Comparison of ENCODE assay signal across 16 cellular contexts in the genomic region with DNA sequence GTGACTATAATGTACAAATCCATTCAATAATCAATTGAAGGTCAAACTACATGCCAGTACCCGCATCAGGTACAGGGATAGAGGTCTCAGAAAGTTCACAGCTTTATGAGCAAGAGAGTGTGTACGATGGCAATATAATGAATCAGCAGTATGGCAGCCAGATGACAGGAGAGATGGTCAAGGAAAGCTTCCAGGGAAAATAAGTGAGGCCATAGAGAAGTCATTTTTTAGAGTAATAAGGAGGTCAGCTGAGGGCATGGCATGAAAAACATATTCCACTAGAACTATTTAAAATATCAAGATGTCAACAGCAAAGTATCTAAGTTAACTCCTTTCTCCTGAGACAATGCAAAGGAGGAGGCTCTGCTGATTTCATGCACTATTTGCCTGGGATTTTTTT.
DNase-seq lines count a peak whose midpoint lies in the region; TF ChIP-seq lines count a peak whose summit lies in the region.
"Had no signal": no experiment of that assay in that cellular context is flagged by ENCODE, and none has a peak within 500 bp of the region (broad histone marks: within the 10 kb centered on the region; RNA-seq: fewer than 3 reads in every experiment).

No MANE protein-coding gene starts in this region.

- no peaks in the 10 kb centered on the region for H3K9me3 Mint-ChIP-seq in HFFc6
- H3K9me3 Mint-ChIP-seq: activated naive CD4-positive, alpha-beta T cell treated with anti-CD3 and anti-CD28 coated beads, Interleukin-2, amount 50 U/mL, for 72 hours; stimulated activated naive CD8-positive, alpha-beta T cell treated with anti-CD3 and anti-CD28 coated beads, Interleukin-15, Interleukin-2, amounts not matched to agents 100 ng/mL and 50 ng/mL, for 24 hours; T-helper 2 cell treated with Interferon-gamma antibody and Interleukin-4, amounts not matched to agents 5 μg/mL and 100 μg/mL, for 36 hours had no signal

- peak overlapping the region; percentile 1; the same call in 1 of the 2 replicates for H3K4me3 Mint-ChIP-seq in HFFc6
- H3K4me3 Mint-ChIP-seq: CD4-positive, alpha-beta memory T cell; stimulated activated naive CD8-positive, alpha-beta T cell treated with anti-CD3 and anti-CD28 coated beads, Interleukin-15, Interleukin-2, amounts not matched to agents 100 ng/mL and 50 ng/mL, for 24 hours; T-helper 2 cell treated with Interferon-gamma antibody and Interleukin-4, amounts not matched to agents 5 μg/mL and 100 μg/mL, for 36 hours had no signal

- H3K4me3 ChIP-seq in foreskin fibroblast (ENCODE audit: low read depth in 1 of 2, low read length in 2 of 2) (no peak overlapping the region), tibial artery (no peak overlapping the region), suprapubic skin (no peak overlapping the region)
- H3K4me3 ChIP-seq: heart right ventricle, spleen had no signal

- no peaks in the 10 kb centered on the region for H3K27me3 ChIP-seq in tibial artery
- no peaks in the 10 kb centered on the region for H3K27me3 ChIP-seq in suprapubic skin
- H3K27me3 ChIP-seq: heart right ventricle, spleen had no signal

- DNase-seq in HFFc6, result peak; percentile 70
- peak; percentile 70 for DNase-seq in amniotic epithelial cell (ENCODE audit: low read depth)
- peak; percentile 75 to 88 for DNase-seq in foreskin fibroblast
- no peak for DNase-seq in tibial artery
- no peak for DNase-seq in activated CD8-positive, alpha-beta memory T cell treated with anti-CD3 and anti-CD28 coated beads for 24 hours
- no peak for DNase-seq in SKM-1 (lab: John Stamatoyannopoulos, UW; ENCODE audit: unreplicated experiment)
- no peak for DNase-seq in suprapubic skin (ENCODE audit: low spot score in 2 of 2)
- DNase-seq: activated CD4-positive, alpha-beta T cell treated with anti-CD3 and anti-CD28 coated beads for 48 hours; CD4-positive, alpha-beta memory T cell; heart right ventricle; left cardiac atrium; spleen had no signal

- H3K27ac ChIP-seq in tibial artery (peak overlapping the region; percentile 23 to 77), suprapubic skin (no peak overlapping the region)
- H3K27ac ChIP-seq: parathyroid adenoma, spleen had no signal

- no peaks in the 10 kb centered on the region for H3K36me3 ChIP-seq in tibial artery
- H3K36me3 ChIP-seq in suprapubic skin, result no peaks in the 10 kb centered on the region
- H3K36me3 ChIP-seq: heart right ventricle, spleen had no signal

- 63% methylated on average over 2 of the region's 2 CpGs for WGBS in suprapubic skin

- H3K27me3 Mint-ChIP-seq in HFFc6 (ENCODE audit: insufficient read depth), result peaks cover 5% of the 10 kb centered on the region
- H3K27me3 Mint-ChIP-seq: stimulated activated naive CD8-positive, alpha-beta T cell treated with anti-CD3 and anti-CD28 coated beads, Interleukin-15, Interleukin-2, amounts not matched to agents 100 ng/mL and 50 ng/mL, for 24 hours had no signal

- TF ChIP-seq EP300 in suprapubic skin (IDR thresholded peaks at IDR 0.05), result no peak

- H3K27ac Mint-ChIP-seq in HFFc6, result peak overlapping the region; percentile 56
- H3K27ac Mint-ChIP-seq: activated naive CD4-positive, alpha-beta T cell treated with anti-CD3 and anti-CD28 coated beads, Interleukin-2, amount 50 U/mL, for 72 hours; CD4-positive, alpha-beta memory T cell; stimulated activated naive CD8-positive, alpha-beta T cell treated with anti-CD3 and anti-CD28 coated beads, Interleukin-15, Interleukin-2, amounts not matched to agents 100 ng/mL and 50 ng/mL, for 24 hours; T-helper 2 cell treated with Interferon-gamma antibody and Interleukin-4, amounts not matched to agents 5 μg/mL and 100 μg/mL, for 36 hours had no signal

- no peaks in the 10 kb centered on the region for H3K9me3 ChIP-seq in tibial artery
- no peaks in the 10 kb centered on the region for H3K9me3 ChIP-seq in suprapubic skin
- H3K9me3 ChIP-seq: heart right ventricle, spleen had no signal

- H3K4me1 Mint-ChIP-seq in HFFc6 (ENCODE audit: low read depth), result peaks cover 83% of the 10 kb centered on the region
- H3K4me1 Mint-ChIP-seq: CD4-positive, alpha-beta memory T cell had no signal

- TF ChIP-seq CTCF in HFFc6 (IDR thresholded peaks at IDR 0.05) (no peak), foreskin fibroblast (IDR thresholded peaks at IDR 0.05; ENCODE audit: low read depth, low read length) (no peak), tibial artery (IDR thresholded peaks at IDR 0.05) (no peak), suprapubic skin (IDR thresholded peaks at IDR 0.05) (no peak)

- no peak for TF ChIP-seq POLR2A in suprapubic skin (IDR thresholded peaks at IDR 0.05)

- H3K4me1 ChIP-seq in tibial artery (peaks cover 0 to 53% (median 21%) of the 10 kb centered on the region in 4 donors), suprapubic skin (no peaks in the 10 kb centered on the region)
- H3K4me1 ChIP-seq: parathyroid adenoma had no signal

- intact Hi-C loops in tibial artery (cut with DNase I; ENCODE audit: low total_unique reads), result no loop called here

- H3K36me3 Mint-ChIP-seq in HFFc6 (ENCODE audit: low read depth), result no peaks in the 10 kb centered on the region; the same call in 1 of the 2 replicates
- H3K36me3 Mint-ChIP-seq: activated naive CD4-positive, alpha-beta T cell treated with anti-CD3 and anti-CD28 coated beads, Interleukin-2, amount 50 U/mL, for 72 hours; CD4-positive, alpha-beta memory T cell had no signal

Comparison
In these comparisons a context has a peak if more than half of its experiments do, and no peak if none do; other contexts are left out.
1. DNase-seq: peak in HFFc6 (single experiment), amniotic epithelial cell (single experiment) and foreskin fibroblast (2 of 2); none in tibial artery (0 of 2), activated CD8-positive, alpha-beta memory T cell treated with anti-CD3 and anti-CD28 coated beads for 24 hours (single experiment), SKM-1 (single experiment) and suprapubic skin (0 of 2).